Comparison of ENCODE assay signal across 13 cellular contexts in genomic region chr17:28575126-28575795, GRCh38. TPM values are rescaled to one million over a fixed set of nuclear protein-coding genes. Genes with fewer than 3 reads are reported as not detected.
DNase-seq lines count a peak whose midpoint lies in the region; ATAC-seq, FAIRE-seq and TF ChIP-seq lines count a peak whose summit lies in the region.
"Had no signal": no experiment of that assay in that cellular context is flagged by ENCODE, and none has a peak within 500 bp of the region (broad histone marks: within the 10 kb centered on the region; RNA-seq: fewer than 3 reads in every experiment).

No MANE protein-coding gene starts in this region.

- ATAC-seq in K562 (no peak), HG03095 (IDR thresholded peaks at IDR 0.05; ENCODE audit: unreplicated experiment) (no peak), HG03175 (IDR thresholded peaks at IDR 0.05; ENCODE audit: unreplicated experiment) (no peak)
- ATAC-seq in stimulated activated memory B cell treated with anti-CD40 and anti-IgM and Interleukin-4, amounts not matched to agents 10 μg/mL and 1 μg/mL and 100 μg/mL, for 72 hours: no peak
- ATAC-seq: left lung had no signal

- peaks cover 0 to 18% (median 6%) of the 10 kb centered on the region in 11 experiments; a peak in 10 of 22 replicates for H4K20me1 ChIP-seq in BLaER1 treated with 17β-estradiol and CSF1 and Interleukin-3, amounts not matched to agents 10 nM and 100 nM
- 0 out of 2 replicates have a peak, but pooled peaks cover 10% of the 10 kb centered on the region for H4K20me1 ChIP-seq in K562 (replicated peaks; ENCODE audit: control insufficient read depth, insufficient read depth, low read length)

- peak overlapping the region; percentile 48 to 82 (median 77); a peak in 21 of 22 replicates for H3K4me2 ChIP-seq in BLaER1 treated with 17β-estradiol and CSF1 and Interleukin-3, amounts not matched to agents 10 nM and 100 nM
- H3K4me2 ChIP-seq in K562 (ENCODE audit: insufficient read depth, low read length): peak overlapping the region; percentile 80

- no peak overlapping the region for H2AFZ ChIP-seq in K562 (ENCODE audit: low read depth, low read length)

- DNase-seq in K562 (ENCODE audit: extremely low read depth in 1 of 4, low spot score in 3 of 4) (peak in 1 of 4 experiments; percentile 51), hypothalamus (lab: John Stamatoyannopoulos, UW) (peak in 41 of 51 donors; percentile 14 to 81 (median 48)), GM20000 (ENCODE audit: low spot score) (no peak)
- DNase-seq: left lung, NCI-H1105, T-helper 9 cell, thyroid gland had no signal

- H3K27me3 ChIP-seq in BLaER1 treated with 17β-estradiol and CSF1 and Interleukin-3, amounts not matched to agents 10 nM and 100 nM: no peaks in the 10 kb centered on the region
- no peaks in the 10 kb centered on the region for H3K27me3 ChIP-seq in K562 (ENCODE audit: control insufficient read depth in 2 of 2, insufficient read depth in 2 of 2, low read length in 2 of 2)
- H3K27me3 ChIP-seq: left lung, thyroid gland had no signal

- in situ Hi-C loops in K562 (cut with MboI): loop anchor here (5.0 kb wide), 1 partner anchor 362 kb away; no protein-coding TSS in a partner anchor

- H3K36me3 ChIP-seq in BLaER1 treated with 17β-estradiol and CSF1 and Interleukin-3, amounts not matched to agents 10 nM and 100 nM: peaks cover 24 to 58% (median 44%) of the 10 kb centered on the region in 11 experiments
- peaks cover 62% of the 10 kb centered on the region for H3K36me3 ChIP-seq in K562 (ENCODE audit: control insufficient read depth, insufficient read depth, low read length)
- H3K36me3 ChIP-seq: prostate gland, thyroid gland had no signal

- peaks cover 28 to 50% (median 39%) of the 10 kb centered on the region in 10 experiments for H3K4me1 ChIP-seq in BLaER1 treated with 17β-estradiol and CSF1 and Interleukin-3, amounts not matched to agents 10 nM and 100 nM
- H3K4me1 ChIP-seq in K562 (replicated peaks in 1 of 2; ENCODE audit: control insufficient read depth in 2 of 2, insufficient read depth in 2 of 2, low read length in 2 of 2): peaks cover 32 to 36% of the 10 kb centered on the region in 2 experiments

- no peak for TF ChIP-seq EP300 in K562 (IDR thresholded peaks at IDR 0.05; ENCODE audit: low read length)

- no peak for TF ChIP-seq POLR2A in K562 (conservative IDR thresholded peaks at IDR 0.05)

- no peak for FAIRE-seq in K562 (lab: Jason Lieb, UNC)

- H3K27me3 Mint-ChIP-seq in stimulated activated memory B cell treated with anti-CD40 and anti-IgM and Interleukin-4, amounts not matched to agents 10 μg/mL and 1 μg/mL and 100 μg/mL, for 72 hours: no peaks in the 10 kb centered on the region

- POLR2A ChIA-PET in K562 (lab: Yijun Ruan, JAX): interaction anchor here (0.6 to 16.7 kb wide), 7 partner anchors 9 to 366 kb away, joined by 3 to 274 read pairs (median 4); partner anchors contain the start of genes SPAG5 and UNC119

- H3K4me3 Mint-ChIP-seq in stimulated activated memory B cell treated with anti-CD40 and anti-IgM and Interleukin-4, amounts not matched to agents 10 μg/mL and 1 μg/mL and 100 μg/mL, for 72 hours: no peak overlapping the region

- H3K36me3 Mint-ChIP-seq in stimulated activated memory B cell treated with anti-CD40 and anti-IgM and Interleukin-4, amounts not matched to agents 10 μg/mL and 1 μg/mL and 100 μg/mL, for 72 hours: peaks cover 13% of the 10 kb centered on the region

- H3K9me1 ChIP-seq in K562 (ENCODE audit: control insufficient read depth, insufficient read depth, low read length): peaks cover 18% of the 10 kb centered on the region

- 82% methylated on average over 14 of the region's 14 CpGs for WGBS in K562 (ENCODE audit: insufficient coverage, low coverage, missing lambda C conversion rate)

- no peaks in the 10 kb centered on the region for H3K9me3 ChIP-seq in BLaER1 treated with 17β-estradiol and CSF1 and Interleukin-3, amounts not matched to agents 10 nM and 100 nM (replicated peaks in 1 of 11)
- no peaks in the 10 kb centered on the region for H3K9me3 ChIP-seq in K562 (replicated peaks; ENCODE audit: control insufficient read depth, insufficient read depth, low read depth, low read length)
- H3K9me3 ChIP-seq: left lung, prostate gland, thyroid gland had no signal

- TF ChIP-seq CTCF in GM12874 (IDR thresholded peaks at IDR 0.05; ENCODE audit: insufficient read depth, low read depth, low read length): peak; percentile 33; the same call in 1 of the 2 replicates
- peak; percentile 33 to 52 (median 40); a peak in 5 of 6 replicates for TF ChIP-seq CTCF in K562 (IDR thresholded peaks at IDR 0.05 in 2 of 3, conservative IDR thresholded peaks at IDR 0.05 in 1 of 3; ENCODE audit: insufficient read depth in 2 of 3, low read depth in 1 of 3, low read length in 3 of 3)
- TF ChIP-seq CTCF in GM20000 (IDR thresholded peaks at IDR 0.05; ENCODE audit: extremely low read depth, missing control alignments): no peak

- no peak for TF ChIP-seq RAD21 in K562 (CRISPR knock-in tag; conservative IDR thresholded peaks at IDR 0.05 in 1 of 2, IDR thresholded peaks at IDR 0.05 in 1 of 2)

- peaks cover 36% of the 10 kb centered on the region for H3K4me1 Mint-ChIP-seq in stimulated activated memory B cell treated with anti-CD40 and anti-IgM and Interleukin-4, amounts not matched to agents 10 μg/mL and 1 μg/mL and 100 μg/mL, for 72 hours

- peak overlapping the region in 1 of 11 experiments; percentile 38; a peak in 2 of 22 replicates for H3K9ac ChIP-seq in BLaER1 treated with 17β-estradiol and CSF1 and Interleukin-3, amounts not matched to agents 10 nM and 100 nM
- peak overlapping the region in 1 of 2 experiments; percentile 10; a peak in 2 of 4 replicates for H3K9ac ChIP-seq in K562 (ENCODE audit: insufficient read depth in 1 of 2, low read depth in 2 of 2, low read length in 2 of 2)

- peaks cover 38% of the 10 kb centered on the region for H3K79me2 ChIP-seq in K562 (ENCODE audit: control insufficient read depth, insufficient read depth, low read length)

- BruUV-seq in K562 (replicated peaks; lab: Mats Ljungman, UMichigan): no TSS peak

- H3K27ac ChIP-seq in BLaER1 treated with 17β-estradiol and CSF1 and Interleukin-3, amounts not matched to agents 10 nM and 100 nM: no peak overlapping the region
- no peak overlapping the region for H3K27ac ChIP-seq in K562 (ENCODE audit: extremely low read depth, low read depth, low read length)
- H3K27ac ChIP-seq: left lung, prostate gland, thyroid gland had no signal

- intact Hi-C loops in K562 (cut with micrococcal nuclease): no loop called here

- CTCF ChIA-PET in K562 (lab: Yijun Ruan, JAX; ENCODE audit: low intra/inter-chr PET ratio): no interaction called here

- H3K27ac Mint-ChIP-seq in stimulated activated memory B cell treated with anti-CD40 and anti-IgM and Interleukin-4, amounts not matched to agents 10 μg/mL and 1 μg/mL and 100 μg/mL, for 72 hours: no peak overlapping the region

- no peaks in the 10 kb centered on the region for H3K9me3 Mint-ChIP-seq in stimulated activated memory B cell treated with anti-CD40 and anti-IgM and Interleukin-4, amounts not matched to agents 10 μg/mL and 1 μg/mL and 100 μg/mL, for 72 hours

- H3K4me3 ChIP-seq in BLaER1 treated with 17β-estradiol and CSF1 and Interleukin-3, amounts not matched to agents 10 nM and 100 nM: peak overlapping the region in 2 of 10 experiments; percentile 32 to 36; a peak in 3 of 20 replicates
- peak overlapping the region; percentile 44; the same call in 1 of the 2 replicates for H3K4me3 ChIP-seq in K562
- H3K4me3 ChIP-seq: left lung, prostate gland, thyroid gland had no signal

RNA-seq across cellular contexts. Expression of gene ALDOC, which starts 1.4 kb away (rescaled TPM):
- total RNA-seq in K562 (2011; cell fraction: chromatin; rRNA removed; ENCODE audit: low replicate concordance): 193 and 319 TPM in 2 replicates
- 209 and 250 TPM in 2 replicates for total RNA-seq in K562 (2011; cell fraction: nucleolus; rRNA removed)
- 213 and 242 TPM in 2 replicates for total RNA-seq in K562 (2011; cell fraction: nucleoplasm; rRNA removed)
- total RNA-seq in K562 (2014; rRNA removed) (93.5 and 102 TPM in 2 replicates), K562 (2014; rRNA removed; fragmentation: Illumina TruSeq; extraction: Trizol) (52.0 and 64.1 TPM in 2 replicates), K562 (2015; rRNA removed; fragmentation: Illumina TruSeq; extraction: Trizol) (42.8 and 43.2 TPM in 2 replicates), K562 (2021) (69.8 and 74.2 TPM in 2 replicates)
- polyA plus RNA-seq in K562 (2011; rRNA removed) (263 and 354 TPM in 2 replicates), K562 (2014; fragmentation: Illumina TruSeq; extraction: Trizol) (110 and 122 TPM in 2 replicates), K562 (2014; fragmentation: Nextera tagmentation; extraction: Ambion mirVana) (100 to 1,000 TPM in 1 of 2 experiments, 10 to 100 TPM in 1; 93.5 to 124 TPM), K562 (2014; rRNA removed) (99.2 and 113 TPM in 2 replicates)
- 404 and 465 TPM in 2 replicates for polyA plus RNA-seq in K562 (2011; cell fraction: cytosol; rRNA removed)
- polyA plus RNA-seq in K562 (2011; cell fraction: nucleus; rRNA removed): 420 and 425 TPM in 2 replicates
- 119 and 134 TPM in 2 replicates for polyA plus RNA-seq in K562 (2012)
- 264 and 310 TPM in 2 replicates for polyA minus RNA-seq in K562 (2011; rRNA and poly(A)+ RNA removed)
- 143 and 155 TPM in 2 replicates for polyA minus RNA-seq in K562 (2011; cell fraction: cytosol; rRNA and poly(A)+ RNA removed)
- 82.8 and 138 TPM in 2 replicates for polyA minus RNA-seq in K562 (2011; cell fraction: nucleus; rRNA and poly(A)+ RNA removed)

RNA-seq across cellular contexts. Expression of gene PIGS, which starts 3.9 kb away (rescaled TPM):
- total RNA-seq in K562 (2011; cell fraction: chromatin; rRNA removed; ENCODE audit: low replicate concordance): 166 and 297 TPM in 2 replicates
- 236 and 239 TPM in 2 replicates for total RNA-seq in K562 (2011; cell fraction: nucleolus; rRNA removed)
- 231 and 242 TPM in 2 replicates for total RNA-seq in K562 (2011; cell fraction: nucleoplasm; rRNA removed)
- 55.1 and 86.9 TPM in 2 replicates for total RNA-seq in K562 (2014; rRNA removed)
- 52.5 and 57.6 TPM in 2 replicates for total RNA-seq in K562 (2014; rRNA removed; fragmentation: Illumina TruSeq; extraction: Trizol)
- total RNA-seq in K562 (2015; rRNA removed; fragmentation: Illumina TruSeq; extraction: Trizol): 51.5 and 55.3 TPM in 2 replicates
- 109 and 114 TPM in 2 replicates for total RNA-seq in K562 (2021)
- 64.4 and 76.9 TPM in 2 replicates for polyA plus RNA-seq in K562 (2011; rRNA removed)
- 69.3 and 115 TPM in 2 replicates for polyA plus RNA-seq in K562 (2011; cell fraction: cytosol; rRNA removed)
- polyA plus RNA-seq in K562 (2011; cell fraction: nucleus; rRNA removed): 101 and 179 TPM in 2 replicates
- polyA plus RNA-seq in K562 (2012): 112 and 132 TPM in 2 replicates
- polyA plus RNA-seq in K562 (2014; fragmentation: Illumina TruSeq; extraction: Trizol): 138 TPM in 2 replicates
- polyA plus RNA-seq in K562 (2014; fragmentation: Nextera tagmentation; extraction: Ambion mirVana): 10 to 100 TPM; 47.5 to 55.8 TPM
- polyA plus RNA-seq in K562 (2014; rRNA removed): 68.4 and 68.7 TPM in 2 replicates
- polyA minus RNA-seq in K562 (2011; rRNA and poly(A)+ RNA removed): 29.4 and 51.4 TPM in 2 replicates
- 27.1 and 48.7 TPM in 2 replicates for polyA minus RNA-seq in K562 (2011; cell fraction: cytosol; rRNA and poly(A)+ RNA removed)
- 32.1 and 40.7 TPM in 2 replicates for polyA minus RNA-seq in K562 (2011; cell fraction: nucleus; rRNA and poly(A)+ RNA removed)

RNA-seq across cellular contexts. Expression of gene UNC119, which starts 22.8 kb away (rescaled TPM):
- total RNA-seq in K562 (2011; cell fraction: chromatin; rRNA removed; ENCODE audit: low replicate concordance): 28.5 and 62.9 TPM in 2 replicates
- 57.0 and 57.2 TPM in 2 replicates for total RNA-seq in K562 (2011; cell fraction: nucleolus; rRNA removed)
- 50.3 and 52.8 TPM in 2 replicates for total RNA-seq in K562 (2011; cell fraction: nucleoplasm; rRNA removed)
- total RNA-seq in K562 (2014; rRNA removed) (32.0 and 42.0 TPM in 2 replicates), K562 (2014; rRNA removed; fragmentation: Illumina TruSeq; extraction: Trizol) (7.0 and 8.9 TPM in 2 replicates), K562 (2015; rRNA removed; fragmentation: Illumina TruSeq; extraction: Trizol) (15.7 and 15.9 TPM in 2 replicates), K562 (2021) (16.3 and 21.1 TPM in 2 replicates)
- polyA plus RNA-seq in K562 (2011; rRNA removed) (47.7 and 62.5 TPM in 2 replicates), K562 (2014; fragmentation: Illumina TruSeq; extraction: Trizol) (18.5 and 21.5 TPM in 2 replicates), K562 (2014; fragmentation: Nextera tagmentation; extraction: Ambion mirVana) (1 to 10 TPM in 1 of 2 experiments, under 1 TPM in 1; 0.37 to 1.0 TPM), K562 (2014; rRNA removed) (29.1 and 29.6 TPM in 2 replicates)
- 41.8 and 64.9 TPM in 2 replicates for polyA plus RNA-seq in K562 (2011; cell fraction: cytosol; rRNA removed)
- 114 and 146 TPM in 2 replicates for polyA plus RNA-seq in K562 (2011; cell fraction: nucleus; rRNA removed)
- polyA plus RNA-seq in K562 (2012): 12.8 and 25.6 TPM in 2 replicates
- polyA minus RNA-seq in K562 (2011; rRNA and poly(A)+ RNA removed): 6.9 and 11.3 TPM in 2 replicates
- 6.6 and 14.3 TPM in 2 replicates for polyA minus RNA-seq in K562 (2011; cell fraction: cytosol; rRNA and poly(A)+ RNA removed)
- polyA minus RNA-seq in K562 (2011; cell fraction: nucleus; rRNA and poly(A)+ RNA removed): 23.4 and 27.1 TPM in 2 replicates

RNA-seq across cellular contexts. Expression of gene SPAG5, which starts 23.6 kb away (rescaled TPM):
- total RNA-seq in K562 (2011; cell fraction: chromatin; rRNA removed; ENCODE audit: low replicate concordance): 517 and 585 TPM in 2 replicates
- 336 and 355 TPM in 2 replicates for total RNA-seq in K562 (2011; cell fraction: nucleolus; rRNA removed)
- 269 and 327 TPM in 2 replicates for total RNA-seq in K562 (2011; cell fraction: nucleoplasm; rRNA removed)
- total RNA-seq in K562 (2014; rRNA removed) (124 and 144 TPM in 2 replicates), K562 (2014; rRNA removed; fragmentation: Illumina TruSeq; extraction: Trizol) (149 and 151 TPM in 2 replicates), K562 (2015; rRNA removed; fragmentation: Illumina TruSeq; extraction: Trizol) (151 and 156 TPM in 2 replicates), K562 (2021) (134 and 143 TPM in 2 replicates)
- polyA plus RNA-seq in K562 (2011; rRNA removed) (192 and 229 TPM in 2 replicates), K562 (2014; fragmentation: Illumina TruSeq; extraction: Trizol) (133 and 140 TPM in 2 replicates), K562 (2014; fragmentation: Nextera tagmentation; extraction: Ambion mirVana) (100 to 1,000 TPM in 1 of 2 experiments, 10 to 100 TPM in 1; 94.4 to 286 TPM), K562 (2014; rRNA removed) (143 and 157 TPM in 2 replicates)
- polyA plus RNA-seq in K562 (2011; cell fraction: cytosol; rRNA removed): 91.5 and 98.4 TPM in 2 replicates
- 797 and 863 TPM in 2 replicates for polyA plus RNA-seq in K562 (2011; cell fraction: nucleus; rRNA removed)
- 120 and 153 TPM in 2 replicates for polyA plus RNA-seq in K562 (2012)
- polyA minus RNA-seq in K562 (2011; rRNA and poly(A)+ RNA removed): 178 and 188 TPM in 2 replicates
- polyA minus RNA-seq in K562 (2011; cell fraction: cytosol; rRNA and poly(A)+ RNA removed): 74.0 and 98.5 TPM in 2 replicates
- polyA minus RNA-seq in K562 (2011; cell fraction: nucleus; rRNA and poly(A)+ RNA removed): 244 and 330 TPM in 2 replicates

RNA-seq across cellular contexts. Expression of gene RSKR, which starts 38.7 kb away (rescaled TPM):
- 428 and 683 TPM in 2 replicates for total RNA-seq in K562 (2011; cell fraction: chromatin; rRNA removed; ENCODE audit: low replicate concordance)
- 235 and 256 TPM in 2 replicates for total RNA-seq in K562 (2011; cell fraction: nucleolus; rRNA removed)
- 327 and 411 TPM in 2 replicates for total RNA-seq in K562 (2011; cell fraction: nucleoplasm; rRNA removed)
- 10.3 and 12.2 TPM in 2 replicates for total RNA-seq in K562 (2014; rRNA removed)
- 14.3 and 17.2 TPM in 2 replicates for total RNA-seq in K562 (2014; rRNA removed; fragmentation: Illumina TruSeq; extraction: Trizol)
- total RNA-seq in K562 (2015; rRNA removed; fragmentation: Illumina TruSeq; extraction: Trizol): 13.6 and 16.2 TPM in 2 replicates
- total RNA-seq in K562 (2021): 25.0 and 25.8 TPM in 2 replicates
- polyA plus RNA-seq in K562 (2011; rRNA removed): 42.2 and 42.3 TPM in 2 replicates
- polyA plus RNA-seq in K562 (2011; cell fraction: cytosol; rRNA removed): 22.3 and 26.9 TPM in 2 replicates
- 234 and 292 TPM in 2 replicates for polyA plus RNA-seq in K562 (2011; cell fraction: nucleus; rRNA removed)
- 12.2 and 29.3 TPM in 2 replicates for polyA plus RNA-seq in K562 (2012)
- polyA plus RNA-seq in K562 (2014; fragmentation: Illumina TruSeq; extraction: Trizol): 19.3 and 21.9 TPM in 2 replicates
- polyA plus RNA-seq in K562 (2014; fragmentation: Nextera tagmentation; extraction: Ambion mirVana): 1 to 10 TPM; 1.4 to 4.0 TPM
- 26.6 and 26.7 TPM in 2 replicates for polyA plus RNA-seq in K562 (2014; rRNA removed)
- 30.2 and 31.0 TPM in 2 replicates for polyA minus RNA-seq in K562 (2011; rRNA and poly(A)+ RNA removed)
- polyA minus RNA-seq in K562 (2011; cell fraction: cytosol; rRNA and poly(A)+ RNA removed): 9.1 and 14.2 TPM in 2 replicates
- polyA minus RNA-seq in K562 (2011; cell fraction: nucleus; rRNA and poly(A)+ RNA removed): 67.0 and 69.4 TPM in 2 replicates
